ENCODE assay signal across 13 cellular contexts in genomic region chr11:62033191-62034044, GRCh38.
DNase-seq lines count a peak whose midpoint lies in the region; ATAC-seq and TF ChIP-seq lines count a peak whose summit lies in the region.
"Had no signal": no experiment of that assay in that cellular context is flagged by ENCODE, and none has a peak within 500 bp of the region (broad histone marks: within the 10 kb centered on the region; RNA-seq: fewer than 3 reads in every experiment).

No MANE protein-coding gene starts in this region.

- H3K36me3 ChIP-seq in BE2C, result no peaks in the 10 kb centered on the region
- H3K36me3 ChIP-seq: colonic mucosa had no signal

- no peaks in the 10 kb centered on the region for H3K9me3 ChIP-seq in BE2C
- H3K9me3 ChIP-seq: colonic mucosa had no signal

- no peak overlapping the region for H3K27ac ChIP-seq in RWPE1
- H3K27ac ChIP-seq: colonic mucosa, HL-60 had no signal

- H3K4me3 ChIP-seq in BE2C (ENCODE audit: low read depth, low read length), result no peak overlapping the region
- H3K4me3 ChIP-seq: colonic mucosa had no signal

- POLR2A ChIA-PET in RWPE1 (lab: Yijun Ruan, JAX; ENCODE audit: low non-redundant PET), result interaction anchor here (0.8 kb wide), 1 partner anchor 65 kb away, joined by 3 read pairs; no protein-coding TSS in a partner anchor

- peak; percentile 20 for ATAC-seq in Right ventricle myocardium superior (ENCODE audit: poor library complexity)
- peak; percentile 91 for ATAC-seq in esophagus mucosa

- DNase-seq in Right ventricle myocardium superior (no peak), cardiac septum (ENCODE audit: low spot score) (no peak), RWPE1 (ENCODE audit: low spot score) (peak; percentile 33), AML-193 (lab: John Stamatoyannopoulos, UW) (no peak), BE2C (no peak), NCI-H2029 (lab: John Stamatoyannopoulos, UW) (no peak)
- DNase-seq in activated CD4-positive, alpha-beta T cell treated with anti-CD3 and anti-CD28 coated beads for 48 hours, result no peak
- DNase-seq: activated naive CD8-positive, alpha-beta T cell treated with anti-CD3 and anti-CD28 coated beads, Interleukin-2, amount 10 ng/mL, durations not matched to agents 7 days and 5 days; colonic mucosa; NCI-H1417 treated with DMSO at 0.1 percent for 48 hours; NCI-H526 treated with DMSO at 0.1 percent for 48 hours had no signal

- CTCF ChIA-PET in RWPE1 (lab: Yijun Ruan, JAX), result interaction anchor here (0.6 kb wide), 1 partner anchor 19 kb away, joined by 4 read pairs; no protein-coding TSS in a partner anchor

- TF ChIP-seq CTCF in RWPE1 (conservative IDR thresholded peaks at IDR 0.05; ENCODE audit: low read depth) (no peak), BE2C (IDR thresholded peaks at IDR 0.05; ENCODE audit: low read depth, low read length) (no peak)

- H3K27me3 ChIP-seq in BE2C, result no peaks in the 10 kb centered on the region
- H3K27me3 ChIP-seq: colonic mucosa had no signal

- H3K4me1 ChIP-seq in BE2C, result no peaks in the 10 kb centered on the region
- H3K4me1 ChIP-seq: colonic mucosa had no signal

- intact Hi-C loops in Right ventricle myocardium superior (cut with DNase I) (no loop called here), cardiac septum (cut with DNase I) (no loop called here)
